Comparison of ENCODE assay signal across 10 cellular contexts in genomic region chr21:32463889-32464300, GRCh38. TPM values are rescaled to one million over a fixed set of nuclear protein-coding genes. Genes with fewer than 3 reads are reported as not detected.
DNase-seq lines count a peak whose midpoint lies in the region; ATAC-seq lines count a peak whose summit lies in the region.
"Had no signal": no experiment of that assay in that cellular context is flagged by ENCODE, and none has a peak within 500 bp of the region (broad histone marks: within the 10 kb centered on the region; RNA-seq: fewer than 3 reads in every experiment).

No MANE protein-coding gene starts in this region.

- H3K4me2 ChIP-seq in trophoblast cell (ENCODE audit: low read length): no peak overlapping the region

- H3K79me1 ChIP-seq in trophoblast cell (ENCODE audit: low read length): no peaks in the 10 kb centered on the region

- H4K12ac ChIP-seq in trophoblast cell (ENCODE audit: low read depth, low read length): no peak overlapping the region

- no peak overlapping the region for H2AFZ ChIP-seq in trophoblast cell (ENCODE audit: insufficient read depth, low read length, poor library complexity)

- no peak overlapping the region for H2BK12ac ChIP-seq in trophoblast cell (ENCODE audit: low read length)

- H3K9me3 ChIP-seq in stomach smooth muscle (ENCODE audit: control insufficient read depth in 2 of 2, low read length in 2 of 2): no peaks in the 10 kb centered on the region
- peaks cover 2% of the 10 kb centered on the region for H3K9me3 ChIP-seq in trophoblast cell (ENCODE audit: insufficient read depth, low read depth, low read length)
- H3K9me3 ChIP-seq: neutrophil had no signal

- H3K18ac ChIP-seq in trophoblast cell (ENCODE audit: low read length): no peak overlapping the region

- H3K4me3 ChIP-seq in stomach smooth muscle (ENCODE audit: low read length in 2 of 2): no peak overlapping the region
- H3K4me3 ChIP-seq in trophoblast cell (ENCODE audit: low read depth, low read length): no peak overlapping the region

- H3K14ac ChIP-seq in trophoblast cell (ENCODE audit: low read length): no peak overlapping the region

- H2BK5ac ChIP-seq in trophoblast cell (ENCODE audit: low read depth, low read length, poor library complexity): no peak overlapping the region

- H3K27me3 ChIP-seq in stomach smooth muscle (ENCODE audit: control insufficient read depth in 1 of 2, insufficient read depth in 2 of 2, low read length in 2 of 2) (no peaks in the 10 kb centered on the region), trophoblast cell (ENCODE audit: insufficient read depth, low read length) (no peaks in the 10 kb centered on the region)
- H3K27me3 ChIP-seq: neutrophil had no signal

- H2BK120ac ChIP-seq in trophoblast cell (ENCODE audit: insufficient read depth, low read length, poor library complexity): no peak overlapping the region

- no peak overlapping the region for H3K27ac Mint-ChIP-seq in stimulated activated memory B cell treated with anti-CD40 and anti-IgM and Interleukin-4, amounts not matched to agents 10 μg/mL and 1 μg/mL and 100 μg/mL, for 72 hours

- no peak overlapping the region for H3K23ac ChIP-seq in trophoblast cell (ENCODE audit: low read length)

- H3K79me2 ChIP-seq in trophoblast cell (ENCODE audit: control insufficient read depth, insufficient read depth, low read length, poor library complexity): no peaks in the 10 kb centered on the region

- no peak overlapping the region for H2AK5ac ChIP-seq in trophoblast cell (ENCODE audit: low read length)

- no peaks in the 10 kb centered on the region for H3K27me3 Mint-ChIP-seq in stimulated activated memory B cell treated with anti-CD40 and anti-IgM and Interleukin-4, amounts not matched to agents 10 μg/mL and 1 μg/mL and 100 μg/mL, for 72 hours

- WGBS in trophoblast cell (ENCODE audit: extremely low coverage, insufficient coverage, insufficient read length): no CpG with 5 or more reads among the region's 8 CpGs

- H3K27ac ChIP-seq in stomach smooth muscle (ENCODE audit: low read length): peak overlapping the region; percentile 24
- H3K27ac ChIP-seq in trophoblast cell (ENCODE audit: low read depth, low read length): no peak overlapping the region
- H3K27ac ChIP-seq: neutrophil had no signal

- no peaks in the 10 kb centered on the region for H3K4me1 Mint-ChIP-seq in stimulated activated memory B cell treated with anti-CD40 and anti-IgM and Interleukin-4, amounts not matched to agents 10 μg/mL and 1 μg/mL and 100 μg/mL, for 72 hours

- no peaks in the 10 kb centered on the region for H3K36me3 Mint-ChIP-seq in stimulated activated memory B cell treated with anti-CD40 and anti-IgM and Interleukin-4, amounts not matched to agents 10 μg/mL and 1 μg/mL and 100 μg/mL, for 72 hours

- H3K4ac ChIP-seq in trophoblast cell (ENCODE audit: low read depth, low read length): no peak overlapping the region

- H4K91ac ChIP-seq in trophoblast cell (ENCODE audit: low read depth, low read length): no peak overlapping the region

- no peaks in the 10 kb centered on the region for H3K9me3 Mint-ChIP-seq in stimulated activated memory B cell treated with anti-CD40 and anti-IgM and Interleukin-4, amounts not matched to agents 10 μg/mL and 1 μg/mL and 100 μg/mL, for 72 hours

- H3K36me3 ChIP-seq in stomach smooth muscle (ENCODE audit: control insufficient read depth in 2 of 2, insufficient read depth in 2 of 2, low read length in 2 of 2): peaks cover 11 to 24% of the 10 kb centered on the region in 2 donors
- H3K36me3 ChIP-seq in trophoblast cell (ENCODE audit: control insufficient read depth in 1 of 2, insufficient read depth in 2 of 2, low read length in 2 of 2): no peaks in the 10 kb centered on the region
- H3K36me3 ChIP-seq: neutrophil had no signal

- H3K4me1 ChIP-seq in stomach smooth muscle (ENCODE audit: control insufficient read depth, insufficient read depth, low read length): peaks cover 3% of the 10 kb centered on the region
- peaks cover 0 to 3% of the 10 kb centered on the region in 2 experiments for H3K4me1 ChIP-seq in trophoblast cell (ENCODE audit: control insufficient read depth in 1 of 2, insufficient read depth in 2 of 2, low read length in 2 of 2)

- no peak for ATAC-seq in stimulated activated memory B cell treated with anti-CD40 and anti-IgM and Interleukin-4, amounts not matched to agents 10 μg/mL and 1 μg/mL and 100 μg/mL, for 72 hours

- H4K8ac ChIP-seq in trophoblast cell (ENCODE audit: low read depth, low read length): no peak overlapping the region

- H3K9ac ChIP-seq in stomach smooth muscle (ENCODE audit: low read length in 2 of 2) (no peak overlapping the region), trophoblast cell (ENCODE audit: low read length) (no peak overlapping the region)

- peak; percentile 97 for DNase-seq in HS-27A (ENCODE audit: low read depth)
- DNase-seq in astrocyte of the hippocampus (ENCODE audit: low read depth, low spot score): peak; percentile 97
- peak; percentile 77 for DNase-seq in hepatic stellate cell (ENCODE audit: low spot score)
- no peak for DNase-seq in trophoblast cell
- DNase-seq in NCI-H2171 treated with DMSO at 0.1 percent for 48 hours (lab: John Stamatoyannopoulos, UW): no peak
- DNase-seq in NCI-H774 (lab: John Stamatoyannopoulos, UW): no peak
- DNase-seq: NCI-H1694 had no signal

- no peak overlapping the region for H3K4me3 Mint-ChIP-seq in stimulated activated memory B cell treated with anti-CD40 and anti-IgM and Interleukin-4, amounts not matched to agents 10 μg/mL and 1 μg/mL and 100 μg/mL, for 72 hours

RNA-seq across cellular contexts. Expression of gene EVA1C, which starts 51.4 kb away (rescaled TPM):
- polyA plus RNA-seq in trophoblast cell (2013): not detected in 2 replicates

Comparison
In these comparisons a context has a peak if more than half of its experiments do, and no peak if none do; other contexts are left out.
1. DNase-seq: peak in HS-27A (single experiment), astrocyte of the hippocampus (single experiment) and hepatic stellate cell (single experiment); none in trophoblast cell (0 of 2), NCI-H2171 treated with DMSO at 0.1 percent for 48 hours (single experiment) and NCI-H774 (single experiment).